Comparison of ENCODE assay signal across 8 cellular contexts in the genomic region with DNA sequence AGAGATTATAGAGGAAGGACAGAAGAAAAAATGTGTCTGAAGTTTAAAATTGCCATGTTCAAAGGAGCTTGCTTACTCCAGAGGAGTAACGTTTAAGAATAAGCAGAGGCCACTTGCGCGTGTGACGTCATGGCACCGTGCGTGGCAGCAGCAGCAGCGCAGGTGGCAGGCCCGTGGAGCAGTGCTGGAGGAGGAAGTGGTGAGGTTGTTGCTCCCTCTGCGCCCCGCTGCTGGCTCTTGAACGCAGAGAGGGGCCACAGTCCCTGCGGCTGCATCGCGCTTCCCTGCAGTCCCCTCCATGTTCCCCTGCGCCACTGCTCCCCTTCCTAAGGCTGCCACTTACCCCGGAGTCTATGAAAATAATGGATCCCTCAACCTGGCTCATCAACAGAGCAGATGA. TPM values are rescaled to one million over a fixed set of nuclear protein-coding genes. Genes with fewer than 3 reads are reported as not detected.
DNase-seq lines count a peak whose midpoint lies in the region; ATAC-seq lines count a peak whose summit lies in the region.

No MANE protein-coding gene starts in this region.

- H3K36me3 Mint-ChIP-seq in activated naive CD8-positive, alpha-beta T cell treated with anti-CD3 and anti-CD28 coated beads for 36 hours: peaks cover 61% of the 10 kb centered on the region
- peaks cover 13% of the 10 kb centered on the region for H3K36me3 Mint-ChIP-seq in natural killer cell treated with Interleukin-12 subunit alpha and Interleukin-12 subunit beta and Interleukin-15 and Interleukin-18, amount 100 ng/mL, for 72 hours

- peak overlapping the region; percentile 91 for H3K27ac Mint-ChIP-seq in activated naive CD8-positive, alpha-beta T cell treated with anti-CD3 and anti-CD28 coated beads for 36 hours
- peak overlapping the region; percentile 6 to 39 for H3K27ac Mint-ChIP-seq in natural killer cell treated with Interleukin-12 subunit alpha and Interleukin-12 subunit beta and Interleukin-15 and Interleukin-18, amount 100 ng/mL, for 72 hours

- H3K27me3 Mint-ChIP-seq in activated naive CD8-positive, alpha-beta T cell treated with anti-CD3 and anti-CD28 coated beads for 36 hours: no peaks in the 10 kb centered on the region
- H3K27me3 Mint-ChIP-seq in natural killer cell treated with Interleukin-12 subunit alpha and Interleukin-12 subunit beta and Interleukin-15 and Interleukin-18, amount 100 ng/mL, for 72 hours: no peaks in the 10 kb centered on the region

- peak overlapping the region; percentile 42 for H3K4me3 Mint-ChIP-seq in activated naive CD8-positive, alpha-beta T cell treated with anti-CD3 and anti-CD28 coated beads for 36 hours
- no peak overlapping the region for H3K4me3 Mint-ChIP-seq in natural killer cell treated with Interleukin-12 subunit alpha and Interleukin-12 subunit beta and Interleukin-15 and Interleukin-18, amount 100 ng/mL, for 72 hours

- DNase-seq in T-helper 22 cell (ENCODE audit: low read depth) (peak; percentile 72), NCI-H1105 treated with DMSO at 0.1 percent for 48 hours (lab: John Stamatoyannopoulos, UW) (no peak)
- peak; percentile 81 for DNase-seq in activated naive CD8-positive, alpha-beta T cell treated with anti-CD3 and anti-CD28 coated beads for 36 hours
- peak; percentile 60 for DNase-seq in natural killer cell treated with Interleukin-12 subunit alpha and Interleukin-12 subunit beta and Interleukin-15 and Interleukin-18, amount 100 ng/mL, for 72 hours (ENCODE audit: low spot score)
- peak; percentile 74 to 89 (median 85) for DNase-seq in stimulated activated naive CD4-positive, alpha-beta T cell (lab: John Stamatoyannopoulos, UW)

- H3K4me1 Mint-ChIP-seq in activated naive CD8-positive, alpha-beta T cell treated with anti-CD3 and anti-CD28 coated beads for 36 hours: peaks cover 31% of the 10 kb centered on the region
- H3K4me1 Mint-ChIP-seq in natural killer cell treated with Interleukin-12 subunit alpha and Interleukin-12 subunit beta and Interleukin-15 and Interleukin-18, amount 100 ng/mL, for 72 hours (ENCODE audit: low read depth in 2 of 2): peaks cover 28 to 42% of the 10 kb centered on the region in 2 donors

- peaks cover 1% of the 10 kb centered on the region for H3K9me3 Mint-ChIP-seq in activated naive CD8-positive, alpha-beta T cell treated with anti-CD3 and anti-CD28 coated beads for 36 hours
- no peaks in the 10 kb centered on the region for H3K9me3 Mint-ChIP-seq in natural killer cell treated with Interleukin-12 subunit alpha and Interleukin-12 subunit beta and Interleukin-15 and Interleukin-18, amount 100 ng/mL, for 72 hours

- ATAC-seq in natural killer cell treated with Interleukin-12 subunit alpha and Interleukin-12 subunit beta and Interleukin-15 and Interleukin-18, amount 100 ng/mL, for 72 hours: peak; percentile 69 to 79
- ATAC-seq in GM21717 (IDR thresholded peaks at IDR 0.05; ENCODE audit: unreplicated experiment): no peak
- ATAC-seq in GM18498 (IDR thresholded peaks at IDR 0.05; ENCODE audit: unreplicated experiment): no peak
- no peak for ATAC-seq in GM21367 (IDR thresholded peaks at IDR 0.05; ENCODE audit: unreplicated experiment)

RNA-seq across cellular contexts. Expression of a gene that starts 37.5 kb away (rescaled TPM):
- total RNA-seq in activated naive CD8-positive, alpha-beta T cell treated with anti-CD3 and anti-CD28 coated beads for 36 hours: 100 to 1,000 TPM; 335 to 339 TPM
- 100 to 1,000 TPM; 214 to 225 TPM for total RNA-seq in natural killer cell treated with Interleukin-12 subunit alpha and Interleukin-12 subunit beta and Interleukin-15 and Interleukin-18, amount 100 ng/mL, for 72 hours

Comparison
In these comparisons a context has a peak if more than half of its experiments do, and no peak if none do; other contexts are left out.
1. ATAC-seq: peak in natural killer cell treated with Interleukin-12 subunit alpha and Interleukin-12 subunit beta and Interleukin-15 and Interleukin-18, amount 100 ng/mL, for 72 hours (2 of 2); none in GM21717 (single experiment), GM18498 (single experiment) and GM21367 (single experiment).